In genomic region chr3:4410174-4410573, GRCh38 we compare ENCODE assay signal across 14 cellular contexts. TPM values are rescaled to one million over a fixed set of nuclear protein-coding genes. Genes with fewer than 3 reads are reported as not detected.
DNase-seq lines count a peak whose midpoint lies in the region; ATAC-seq lines count a peak whose summit lies in the region.
"Had no signal": no experiment of that assay in that cellular context is flagged by ENCODE, and none has a peak within 500 bp of the region (broad histone marks: within the 10 kb centered on the region; RNA-seq: fewer than 3 reads in every experiment).

No MANE protein-coding gene starts in this region.

- no peaks in the 10 kb centered on the region for H3K27me3 Mint-ChIP-seq in activated CD4-positive, alpha-beta memory T cell treated with anti-CD3 and anti-CD28 coated beads for 36 hours
- no peaks in the 10 kb centered on the region for H3K27me3 Mint-ChIP-seq in natural killer cell treated with Interleukin-12 subunit alpha and Interleukin-12 subunit beta and Interleukin-15 and Interleukin-18, amount 100 ng/mL, for 72 hours
- H3K27me3 Mint-ChIP-seq: CD4-positive, alpha-beta memory T cell; dendritic cell treated with granulocyte-macrophage colony-stimulating factor and Interleukin-4, amounts not matched to agents 40 ng/mL and 50 ng/mL, for 4 days had no signal

- intact Hi-C loops in activated CD4-positive, alpha-beta memory T cell treated with anti-CD3 and anti-CD28 coated beads for 36 hours (cut with micrococcal nuclease) = loop anchor here (1.0 to 5.0 kb wide), 3 partner anchors 11 to 177 kb away; no protein-coding TSS in a partner anchor

- H3K9me3 Mint-ChIP-seq in activated CD4-positive, alpha-beta memory T cell treated with anti-CD3 and anti-CD28 coated beads for 36 hours = no peaks in the 10 kb centered on the region
- no peaks in the 10 kb centered on the region for H3K9me3 Mint-ChIP-seq in natural killer cell treated with Interleukin-12 subunit alpha and Interleukin-12 subunit beta and Interleukin-15 and Interleukin-18, amount 100 ng/mL, for 72 hours
- H3K9me3 Mint-ChIP-seq: CD4-positive, alpha-beta memory T cell; dendritic cell treated with granulocyte-macrophage colony-stimulating factor and Interleukin-4, amounts not matched to agents 40 ng/mL and 50 ng/mL, for 4 days had no signal

- DNase-seq in HCEC 1CT (peak; percentile 39), cerebellar nuclear complex (lab: John Stamatoyannopoulos, UW) (no peak), retina (no peak)
- no peak for DNase-seq in activated CD4-positive, alpha-beta memory T cell treated with anti-CD3 and anti-CD28 coated beads for 36 hours
- DNase-seq in natural killer cell treated with Interleukin-12 subunit alpha and Interleukin-12 subunit beta and Interleukin-15 and Interleukin-18, amount 100 ng/mL, for 72 hours (ENCODE audit: low spot score) = no peak
- DNase-seq: CD4-positive, alpha-beta memory T cell; H7; islet precursor cell; KG1; NCI-H1930; NCI-H82 had no signal

- H3K4me1 Mint-ChIP-seq in activated CD4-positive, alpha-beta memory T cell treated with anti-CD3 and anti-CD28 coated beads for 36 hours (ENCODE audit: low read depth) = peaks cover 47% of the 10 kb centered on the region
- peaks cover 43 to 55% of the 10 kb centered on the region in 2 donors for H3K4me1 Mint-ChIP-seq in natural killer cell treated with Interleukin-12 subunit alpha and Interleukin-12 subunit beta and Interleukin-15 and Interleukin-18, amount 100 ng/mL, for 72 hours (ENCODE audit: low read depth in 2 of 2)

- H3K36me3 Mint-ChIP-seq in activated CD4-positive, alpha-beta memory T cell treated with anti-CD3 and anti-CD28 coated beads for 36 hours = peaks cover 17% of the 10 kb centered on the region
- H3K36me3 Mint-ChIP-seq in natural killer cell treated with Interleukin-12 subunit alpha and Interleukin-12 subunit beta and Interleukin-15 and Interleukin-18, amount 100 ng/mL, for 72 hours = peaks cover 6% of the 10 kb centered on the region

- POLR2A ChIA-PET in activated CD4-positive, alpha-beta memory T cell treated with anti-CD3 and anti-CD28 coated beads for 36 hours (lab: Charles Lee) = interaction anchor here (1.1 to 1.4 kb wide), 5 partner anchors 11 to 85 kb away, joined by 3 to 8 read pairs (median 5); partner anchors contain the start of gene ITPR1

- H3K27ac Mint-ChIP-seq in activated CD4-positive, alpha-beta memory T cell treated with anti-CD3 and anti-CD28 coated beads for 36 hours = peak overlapping the region; percentile 79
- peak overlapping the region; percentile 90 to 93 for H3K27ac Mint-ChIP-seq in natural killer cell treated with Interleukin-12 subunit alpha and Interleukin-12 subunit beta and Interleukin-15 and Interleukin-18, amount 100 ng/mL, for 72 hours

- CTCF ChIA-PET in activated CD4-positive, alpha-beta memory T cell treated with anti-CD3 and anti-CD28 coated beads for 36 hours (lab: Charles Lee) = interaction anchor here (0.7 to 0.8 kb wide), 3 partner anchors 60 to 713 kb away, joined by 3 read pairs; no protein-coding TSS in a partner anchor

- H3K4me3 Mint-ChIP-seq in activated CD4-positive, alpha-beta memory T cell treated with anti-CD3 and anti-CD28 coated beads for 36 hours = peak overlapping the region; percentile 34
- H3K4me3 Mint-ChIP-seq in natural killer cell treated with Interleukin-12 subunit alpha and Interleukin-12 subunit beta and Interleukin-15 and Interleukin-18, amount 100 ng/mL, for 72 hours = peak overlapping the region; percentile 80
- H3K4me3 Mint-ChIP-seq: dendritic cell treated with granulocyte-macrophage colony-stimulating factor and Interleukin-4, amounts not matched to agents 40 ng/mL and 50 ng/mL, for 4 days had no signal

- peak; percentile 31 for ATAC-seq in GM18511 (IDR thresholded peaks at IDR 0.05; ENCODE audit: unreplicated experiment)
- peak; percentile 60 to 64 for ATAC-seq in natural killer cell treated with Interleukin-12 subunit alpha and Interleukin-12 subunit beta and Interleukin-15 and Interleukin-18, amount 100 ng/mL, for 72 hours
- no peak for ATAC-seq in GM18907 (IDR thresholded peaks at IDR 0.05; ENCODE audit: unreplicated experiment)

RNA-seq across cellular contexts. Expression of gene SUMF1, which starts 56.9 kb away (rescaled TPM):
- 1 to 10 TPM; 5.1 to 5.6 TPM for total RNA-seq in activated CD4-positive, alpha-beta memory T cell treated with anti-CD3 and anti-CD28 coated beads for 36 hours
- total RNA-seq in natural killer cell treated with Interleukin-12 subunit alpha and Interleukin-12 subunit beta and Interleukin-15 and Interleukin-18, amount 100 ng/mL, for 72 hours = 10 to 100 TPM; 13.6 to 13.7 TPM
